Comparison of ENCODE assay signal across 21 cellular contexts in genomic region chr15:71592186-71592585, GRCh38.
DNase-seq lines count a peak whose midpoint lies in the region; ATAC-seq, FAIRE-seq and TF ChIP-seq lines count a peak whose summit lies in the region.
"Had no signal": no experiment of that assay in that cellular context is flagged by ENCODE, and none has a peak within 500 bp of the region (broad histone marks: within the 10 kb centered on the region; RNA-seq: fewer than 3 reads in every experiment).

No MANE protein-coding gene starts in this region.

- no peaks in the 10 kb centered on the region for H3K36me3 ChIP-seq in bronchial epithelial cell (ENCODE audit: control insufficient read depth, insufficient read depth, low read length)
- H3K36me3 ChIP-seq in CD8-positive, alpha-beta T cell (ENCODE audit: insufficient read depth, low read length), result no peaks in the 10 kb centered on the region
- H3K36me3 ChIP-seq: BLaER1 treated with 17β-estradiol and CSF1 and Interleukin-3, amounts not matched to agents 10 nM and 100 nM had no signal

- H3K4me3 ChIP-seq in bronchial epithelial cell (ENCODE audit: low read depth, low read length), result no peak overlapping the region
- H3K4me3 ChIP-seq in right cardiac atrium (ENCODE audit: low read length), result no peak overlapping the region
- H3K4me3 ChIP-seq in CD8-positive, alpha-beta T cell (ENCODE audit: low read depth, low read length), result no peak overlapping the region
- H3K4me3 ChIP-seq: BLaER1 treated with 17β-estradiol and CSF1 and Interleukin-3, amounts not matched to agents 10 nM and 100 nM; GM23338 had no signal

- H3K27me3 ChIP-seq in bronchial epithelial cell (ENCODE audit: control insufficient read depth, insufficient read depth, low read length) (no peaks in the 10 kb centered on the region), right cardiac atrium (ENCODE audit: control insufficient read depth, insufficient read depth) (no peaks in the 10 kb centered on the region)
- no peaks in the 10 kb centered on the region for H3K27me3 ChIP-seq in CD8-positive, alpha-beta T cell (ENCODE audit: insufficient read depth, low read length)
- H3K27me3 ChIP-seq: BLaER1 treated with 17β-estradiol and CSF1 and Interleukin-3, amounts not matched to agents 10 nM and 100 nM had no signal

- no peaks in the 10 kb centered on the region for H3K9me3 Mint-ChIP-seq in HFFc6
- H3K9me3 Mint-ChIP-seq in CD8-positive, alpha-beta T cell, result no peaks in the 10 kb centered on the region

- no peaks in the 10 kb centered on the region for H3K36me3 Mint-ChIP-seq in HFFc6 (ENCODE audit: low read depth)
- H3K36me3 Mint-ChIP-seq in CD8-positive, alpha-beta T cell, result no peaks in the 10 kb centered on the region
- H3K36me3 Mint-ChIP-seq: CD8-positive, alpha-beta memory T cell had no signal

- no peaks in the 10 kb centered on the region; the same call in none of the 2 replicates for H3K27me3 Mint-ChIP-seq in HFFc6 (ENCODE audit: insufficient read depth)
- H3K27me3 Mint-ChIP-seq in CD8-positive, alpha-beta T cell (ENCODE audit: low read depth), result peaks cover 4% of the 10 kb centered on the region

- intact Hi-C loops in Right ventricle myocardium superior (cut with DNase I), result no loop called here
- intact Hi-C loops in left cardiac atrium (cut with DNase I), result no loop called here
- intact Hi-C loops in right cardiac atrium (cut with DNase I), result no loop called here
- intact Hi-C loops in CD8-positive, alpha-beta T cell (cut with DNase I, micrococcal nuclease), result no loop called here

- peak overlapping the region; percentile 54 for H3K27ac ChIP-seq in right cardiac atrium (ENCODE audit: low read length)
- H3K27ac ChIP-seq in CD8-positive, alpha-beta T cell (ENCODE audit: low read depth, low read length), result no peak overlapping the region
- H3K27ac ChIP-seq: BLaER1 treated with 17β-estradiol and CSF1 and Interleukin-3, amounts not matched to agents 10 nM and 100 nM; HL-60 had no signal

- WGBS in right cardiac atrium, result 60% methylated on average over 6 of the region's 6 CpGs

- POLR2A ChIA-PET in CD8-positive, alpha-beta T cell (lab: Charles Lee), result no interaction called here

- H3K9me3 ChIP-seq in right cardiac atrium (ENCODE audit: control insufficient read depth, low read length), result no peaks in the 10 kb centered on the region
- no peaks in the 10 kb centered on the region for H3K9me3 ChIP-seq in CD8-positive, alpha-beta T cell (ENCODE audit: low read length)

- ATAC-seq in Right ventricle myocardium superior (ENCODE audit: poor library complexity), result peak; percentile 68
- peak; percentile 51 to 72 for ATAC-seq in left cardiac atrium
- peak; percentile 46 to 59 for ATAC-seq in right cardiac atrium
- no peak for ATAC-seq in CD8-positive, alpha-beta T cell

- peaks cover 38% of the 10 kb centered on the region for H3K4me1 Mint-ChIP-seq in HFFc6 (ENCODE audit: low read depth)
- H3K4me1 Mint-ChIP-seq in CD8-positive, alpha-beta T cell (ENCODE audit: low read depth), result no peaks in the 10 kb centered on the region
- H3K4me1 Mint-ChIP-seq: B cell; CD8-positive, alpha-beta memory T cell had no signal

- FAIRE-seq in bronchial epithelial cell (lab: Jason Lieb, UNC), result peak; percentile 40
- FAIRE-seq: GM12892, H54 had no signal

- H3K4me3 Mint-ChIP-seq in HFFc6, result no peak overlapping the region
- no peak overlapping the region for H3K4me3 Mint-ChIP-seq in CD8-positive, alpha-beta T cell
- H3K4me3 Mint-ChIP-seq: B cell; CD8-positive, alpha-beta memory T cell; GM23338 had no signal

- H3K27ac Mint-ChIP-seq in HFFc6, result no peak overlapping the region
- H3K27ac Mint-ChIP-seq in CD8-positive, alpha-beta T cell, result no peak overlapping the region
- H3K27ac Mint-ChIP-seq: B cell; CD8-positive, alpha-beta memory T cell; GM23338 had no signal

- H3K4me1 ChIP-seq in right cardiac atrium (ENCODE audit: control insufficient read depth, insufficient read depth, low read length), result peaks cover 5% of the 10 kb centered on the region
- H3K4me1 ChIP-seq in CD8-positive, alpha-beta T cell (ENCODE audit: insufficient read depth, low read length), result no peaks in the 10 kb centered on the region
- H3K4me1 ChIP-seq: BLaER1 treated with 17β-estradiol and CSF1 and Interleukin-3, amounts not matched to agents 10 nM and 100 nM had no signal

- CTCF ChIA-PET in CD8-positive, alpha-beta T cell (lab: Charles Lee), result no interaction called here

- TF ChIP-seq CTCF in bronchial epithelial cell (IDR thresholded peaks at IDR 0.05; ENCODE audit: insufficient read depth, low read length, severe bottlenecking) (no peak), HFFc6 (IDR thresholded peaks at IDR 0.05) (no peak)
- no peak for TF ChIP-seq CTCF in CD8-positive, alpha-beta T cell (IDR thresholded peaks at IDR 0.05)

- DNase-seq in bronchial epithelial cell (ENCODE audit: low read depth), result no peak
- no peak for DNase-seq in Right ventricle myocardium superior
- no peak for DNase-seq in left cardiac atrium
- peak in 1 of 3 donors; percentile 50 for DNase-seq in right cardiac atrium
- DNase-seq in HFFc6, result no peak
- DNase-seq in glomerular visceral epithelial cell (ENCODE audit: extremely low spot score), result no peak
- no peak for DNase-seq in DMS53 treated with DMSO at 0.1 percent for 48 hours (lab: John Stamatoyannopoulos, UW; ENCODE audit: unreplicated experiment)
- DNase-seq in CD8-positive, alpha-beta T cell, result no peak
- DNase-seq: CD8-positive, alpha-beta memory T cell; COR-L47; DMS 273 treated with DMSO at 0.1 percent for 48 hours; DMS53; GDM1; HCEC 1CT; IMR-90 had no signal
